21 cellular contexts compared by ENCODE assay signal in the genomic region with DNA sequence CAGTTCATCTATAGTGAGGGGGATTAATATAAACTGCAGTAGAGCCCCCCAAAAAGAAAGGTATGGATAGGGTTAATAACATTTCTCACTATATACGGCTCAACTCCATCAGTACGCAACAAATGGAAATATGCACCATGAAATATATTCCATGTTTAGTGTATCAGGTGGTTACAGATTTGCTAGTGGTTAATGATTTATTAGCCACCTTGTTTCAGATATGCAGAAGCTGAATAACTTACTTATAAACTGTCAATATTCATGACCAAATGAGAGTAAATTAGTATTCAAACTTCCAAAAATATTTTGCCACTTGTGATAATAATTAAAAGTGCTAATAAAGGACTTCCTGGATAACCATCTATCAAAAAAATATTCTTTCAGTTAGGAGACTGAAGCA. TPM values are rescaled to one million over a fixed set of nuclear protein-coding genes. Genes with fewer than 3 reads are reported as not detected.
"Had no signal": no experiment of that assay in that cellular context is flagged by ENCODE, and none has a peak within 500 bp of the region (broad histone marks: within the 10 kb centered on the region; RNA-seq: fewer than 3 reads in every experiment).

No MANE protein-coding gene starts in this region.

- H3K27me3 Mint-ChIP-seq: stimulated activated naive CD8-positive, alpha-beta T cell treated with anti-CD3 and anti-CD28 coated beads, Interleukin-15, amount 100 ng/mL, for 72 hours had no signal

- H3K27ac Mint-ChIP-seq: activated T-helper 1 cell treated with anti-CD3 and anti-CD28 coated beads, Interleukin-12 subunit alpha, Interleukin-12 subunit beta, Interleukin-2, Interleukin-4 antibody, amounts not matched to agents 30 ng/mL and 10 ng/mL and 1 ng/mL, durations not matched to agents 14 hours and 24 hours and 36 hours; immature natural killer cell; naive B cell; neural progenitor cell; stimulated activated naive CD8-positive, alpha-beta T cell treated with anti-CD3 and anti-CD28 coated beads, Interleukin-15, amount 100 ng/mL, for 72 hours had no signal

- H3K9ac ChIP-seq: neural progenitor cell had no signal

- DNase-seq: activated CD4-positive, alpha-beta T cell treated with anti-CD3 and anti-CD28 coated beads, Interleukin-2, amount 50 U/mL, for 1 hour; activated naive CD4-positive, alpha-beta T cell treated with Interleukin-2 at 50 U/mL for 16 hours; anterior cingulate cortex; cortex of kidney; effector CD8-positive, alpha-beta T cell; foreskin keratinocyte; immature natural killer cell; mammary epithelial cell; naive B cell; ovary; sigmoid colon; spleen; stimulated activated naive CD8-positive, alpha-beta T cell treated with anti-CD3 and anti-CD28 coated beads, Interleukin-15, amount 100 ng/mL, for 72 hours; T-helper 9 cell; upper lobe of left lung had no signal

- H3K36me3 ChIP-seq: neural progenitor cell, ovary, sigmoid colon, spleen, upper lobe of left lung had no signal

- H3K4me1 Mint-ChIP-seq: immature natural killer cell; naive B cell; neural progenitor cell; stimulated activated naive CD8-positive, alpha-beta T cell treated with anti-CD3 and anti-CD28 coated beads, Interleukin-15, amount 100 ng/mL, for 72 hours had no signal

- ATAC-seq: activated CD4-positive, CD25-positive, alpha-beta regulatory T cell treated with anti-CD3 and anti-CD28 coated beads, Interleukin-2, amount 50 U/mL, for 24 hours; foreskin keratinocyte; stimulated activated naive CD8-positive, alpha-beta T cell treated with anti-CD3 and anti-CD28 coated beads, Interleukin-15, amount 100 ng/mL, for 72 hours had no signal

- H3K9me3 Mint-ChIP-seq: activated T-helper 1 cell treated with anti-CD3 and anti-CD28 coated beads, Interleukin-12 subunit alpha, Interleukin-12 subunit beta, Interleukin-2, Interleukin-4 antibody, amounts not matched to agents 30 ng/mL and 10 ng/mL and 1 ng/mL, durations not matched to agents 14 hours and 24 hours and 36 hours; neural progenitor cell; stimulated activated naive CD8-positive, alpha-beta T cell treated with anti-CD3 and anti-CD28 coated beads, Interleukin-15, amount 100 ng/mL, for 72 hours had no signal

- H3K36me3 Mint-ChIP-seq: immature natural killer cell, naive B cell, neural progenitor cell had no signal

- H3K9me3 ChIP-seq: ovary, sigmoid colon, spleen, upper lobe of left lung had no signal

- H3K27me3 ChIP-seq: foreskin keratinocyte, neural progenitor cell, ovary, sigmoid colon, upper lobe of left lung had no signal

- H3K4me1 ChIP-seq: foreskin keratinocyte, neural progenitor cell, sigmoid colon, spleen, upper lobe of left lung had no signal

- H3K4me3 Mint-ChIP-seq: activated T-helper 1 cell treated with anti-CD3 and anti-CD28 coated beads, Interleukin-12 subunit alpha, Interleukin-12 subunit beta, Interleukin-2, Interleukin-4 antibody, amounts not matched to agents 30 ng/mL and 10 ng/mL and 1 ng/mL, durations not matched to agents 14 hours and 24 hours and 36 hours; immature natural killer cell; naive B cell; neural progenitor cell; stimulated activated naive CD8-positive, alpha-beta T cell treated with anti-CD3 and anti-CD28 coated beads, Interleukin-15, amount 100 ng/mL, for 72 hours had no signal

- H3K27ac ChIP-seq: foreskin keratinocyte, neural progenitor cell, ovary, sigmoid colon, spleen, upper lobe of left lung had no signal

- H3K4me3 ChIP-seq: neural progenitor cell, ovary, sigmoid colon, spleen, upper lobe of left lung had no signal

RNA-seq across cellular contexts. Expression of gene AMTN, which starts 14.8 kb away (rescaled TPM):
- total RNA-seq: activated CD8-positive, alpha-beta memory T cell treated with anti-CD3 and anti-CD28 coated beads for 36 hours; activated T-helper 1 cell treated with anti-CD3 and anti-CD28 coated beads, Interleukin-12 subunit alpha, Interleukin-12 subunit beta, Interleukin-2, Interleukin-4 antibody, amounts not matched to agents 30 ng/mL and 10 ng/mL and 1 ng/mL, durations not matched to agents 14 hours and 24 hours and 36 hours; foreskin keratinocyte; mammary epithelial cell; ovary; pulmonary artery endothelial cell; sigmoid colon; spleen; temporal lobe; upper lobe of left lung had no signal
- polyA plus RNA-seq: foreskin keratinocyte, immature natural killer cell, mammary epithelial cell, ovary, sigmoid colon, spleen had no signal

RNA-seq across cellular contexts. Expression of gene AMBN, which starts 58.8 kb away (rescaled TPM):
- total RNA-seq: activated CD8-positive, alpha-beta memory T cell treated with anti-CD3 and anti-CD28 coated beads for 36 hours; activated T-helper 1 cell treated with anti-CD3 and anti-CD28 coated beads, Interleukin-12 subunit alpha, Interleukin-12 subunit beta, Interleukin-2, Interleukin-4 antibody, amounts not matched to agents 30 ng/mL and 10 ng/mL and 1 ng/mL, durations not matched to agents 14 hours and 24 hours and 36 hours; foreskin keratinocyte; mammary epithelial cell; ovary; pulmonary artery endothelial cell; sigmoid colon; spleen; upper lobe of left lung had no signal
- polyA plus RNA-seq: foreskin keratinocyte, immature natural killer cell, mammary epithelial cell, ovary, sigmoid colon, spleen had no signal
